8 cellular contexts compared by ENCODE assay signal in the genomic region with DNA sequence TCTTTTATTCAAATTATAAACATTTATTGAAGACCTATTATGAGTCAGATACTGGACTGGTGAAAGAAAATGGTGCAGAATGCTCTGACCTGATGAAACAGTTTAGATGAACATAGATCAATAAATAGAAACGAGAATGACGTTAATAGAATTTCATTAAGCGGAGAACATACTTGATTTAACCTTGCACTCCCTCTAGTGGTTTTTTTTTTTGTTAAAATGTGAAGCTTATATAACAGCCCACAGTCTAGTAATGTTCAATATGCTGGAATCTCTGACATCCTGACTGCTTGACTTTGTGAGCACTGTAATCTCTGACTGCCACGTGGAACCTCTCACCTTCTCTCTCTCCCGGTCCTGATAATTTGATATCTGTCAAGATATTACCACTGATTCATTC. TPM values are rescaled to one million over a fixed set of nuclear protein-coding genes. Genes with fewer than 3 reads are reported as not detected.
DNase-seq lines count a peak whose midpoint lies in the region; ATAC-seq and TF ChIP-seq lines count a peak whose summit lies in the region.

No MANE protein-coding gene starts in this region.

- no CpG with 5 or more reads among the region's 5 CpGs for WGBS in IMR-90 (ENCODE audit: extremely low coverage in 2 of 2, insufficient read length in 1 of 2), 2 experiments
- 7 to 20% (median 12%) methylated on average over 5 of the region's 5 CpGs for WGBS in adrenal gland, 4 donors
- WGBS in transverse colon (ENCODE audit: low coverage in 1 of 2), 2 donors = 25 to 37% methylated on average over 3 to 5 of the region's 5 CpGs

- intact Hi-C loops in IMR-90 (cut with micrococcal nuclease) = loop anchor here (1.0 to 10.0 kb wide), 3 partner anchors 233 to 526 kb away; a partner anchor contains a TSS
- intact Hi-C loops in adrenal gland (cut with DNase I) = loop anchor here in 1 of 2 donors (10.0 kb wide), 1 partner anchor 236 kb away; a partner anchor contains a TSS
- intact Hi-C loops in transverse colon (cut with DNase I; ENCODE audit: low total_unique reads) = no loop called here

- H4K8ac ChIP-seq in IMR-90 (ENCODE audit: low read depth in 2 of 2, low read length in 2 of 2) = no peak overlapping the region

- no peak overlapping the region for H2BK20ac ChIP-seq in IMR-90 (ENCODE audit: low read depth, low read length)

- no peak overlapping the region for H2BK15ac ChIP-seq in IMR-90 (ENCODE audit: low read depth, low read length)

- H2BK5ac ChIP-seq in IMR-90 (ENCODE audit: low read depth, low read length, poor library complexity, severe bottlenecking) = no peak overlapping the region

- no peak overlapping the region for H4K5ac ChIP-seq in IMR-90 (ENCODE audit: low read depth, low read length)

- no peak overlapping the region for H3K23ac ChIP-seq in IMR-90 (ENCODE audit: low read depth, low read length)

- H3K56ac ChIP-seq in IMR-90 (ENCODE audit: extremely low read depth, insufficient read depth, low read length) = no peak overlapping the region

- H3K4me3 ChIP-seq in IMR-90 (ENCODE audit: insufficient read depth, low read depth, low read length) (no peak overlapping the region), adrenal gland (no peak overlapping the region), transverse colon (no peak overlapping the region)

- no peak overlapping the region for H2BK120ac ChIP-seq in IMR-90 (ENCODE audit: low read depth, low read length)

- no peak for TF ChIP-seq EP300 in transverse colon (IDR thresholded peaks at IDR 0.05; ENCODE audit: low read depth)

- H3K27ac ChIP-seq in IMR-90 (ENCODE audit: insufficient read depth, low read length) (no peak overlapping the region), adrenal gland (no peak overlapping the region), transverse colon (no peak overlapping the region)

- H3K9me3 ChIP-seq in IMR-90 (ENCODE audit: control insufficient read depth, insufficient read depth, low read length) (no peaks in the 10 kb centered on the region), adrenal gland (replicated peaks in 1 of 3) (no peaks in the 10 kb centered on the region), transverse colon (no peaks in the 10 kb centered on the region)

- no peak overlapping the region for H3K4ac ChIP-seq in IMR-90 (ENCODE audit: low read depth, low read length)

- TF ChIP-seq RAD21 in IMR-90 (IDR thresholded peaks at IDR 0.05; ENCODE audit: low read length) = peak; percentile 42

- no TSS peak for BruUV-seq in IMR-90 (replicated peaks; lab: Mats Ljungman, UMichigan)

- H4K91ac ChIP-seq in IMR-90 (ENCODE audit: insufficient read depth, low read depth, low read length) = no peak overlapping the region

- no peak overlapping the region for H3K18ac ChIP-seq in IMR-90 (ENCODE audit: low read depth, low read length)

- peak; percentile 50 for DNase-seq in AG08395 (ENCODE audit: low spot score)
- peak; percentile 58 for DNase-seq in IMR-90
- no peak for DNase-seq in adrenal gland
- DNase-seq in hepatic stellate cell (ENCODE audit: low spot score) = peak; percentile 9
- DNase-seq in T-helper 1 cell = no peak
- DNase-seq in HK-2 (ENCODE audit: unreplicated experiment) = no peak
- DNase-seq in transverse colon = no peak

- H2AFZ ChIP-seq in IMR-90 (replicated peaks; ENCODE audit: low read length, poor library complexity) = no peak overlapping the region

- H3K4me2 ChIP-seq in IMR-90 (ENCODE audit: low read depth, low read length) = no peak overlapping the region

- dilution Hi-C loops in IMR-90 (cut with HindIII; ENCODE audit: low sequenced_read_pairs, unreplicated experiment) = no loop called here

- no peaks in the 10 kb centered on the region for H3K79me1 ChIP-seq in IMR-90 (ENCODE audit: low read depth in 1 of 2, low read length in 2 of 2)

- no peaks in the 10 kb centered on the region; the same call in 1 of the 2 replicates for H3K9me1 ChIP-seq in IMR-90 (ENCODE audit: insufficient read depth, low read length)

- peaks cover 7% of the 10 kb centered on the region; the same call in 1 of the 2 replicates for H3K27me3 ChIP-seq in IMR-90 (ENCODE audit: control insufficient read depth, insufficient read depth, low read length)
- H3K27me3 ChIP-seq in adrenal gland = no peaks in the 10 kb centered on the region
- H3K27me3 ChIP-seq in transverse colon = no peaks in the 10 kb centered on the region

- no peaks in the 10 kb centered on the region for H4K20me1 ChIP-seq in IMR-90 (ENCODE audit: insufficient read depth, low read length)

- peak; percentile 46 for TF ChIP-seq CTCF in IMR-90 (conservative IDR thresholded peaks at IDR 0.05; ENCODE audit: low read depth, low read length)
- peak in 5 of 6 experiments; percentile 9 to 51 (median 44) for TF ChIP-seq CTCF in adrenal gland (IDR thresholded peaks at IDR 0.05)
- no peak for TF ChIP-seq CTCF in transverse colon (IDR thresholded peaks at IDR 0.05)

- no peak overlapping the region for H2AK9ac ChIP-seq in IMR-90 (replicated peaks; ENCODE audit: low read depth, low read length, poor library complexity)

- no peaks in the 10 kb centered on the region for H3K4me1 ChIP-seq in IMR-90 (ENCODE audit: control insufficient read depth, insufficient read depth, low read length)
- no peaks in the 10 kb centered on the region for H3K4me1 ChIP-seq in adrenal gland (replicated peaks in 1 of 2)
- peaks cover 0 to 4% (median 0%) of the 10 kb centered on the region in 4 donors for H3K4me1 ChIP-seq in transverse colon

- TF ChIP-seq POLR2A in IMR-90 (IDR thresholded peaks at IDR 0.05; ENCODE audit: low read depth, low read length) (no peak), adrenal gland (IDR thresholded peaks at IDR 0.05) (no peak), transverse colon (IDR thresholded peaks at IDR 0.05) (no peak)

- H3K9ac ChIP-seq in IMR-90 (ENCODE audit: low read depth, low read length) = no peak overlapping the region

- peaks cover 2% of the 10 kb centered on the region; the same call in 1 of the 2 replicates for H3K36me3 ChIP-seq in IMR-90 (ENCODE audit: control insufficient read depth, insufficient read depth, low read length)
- no peaks in the 10 kb centered on the region for H3K36me3 ChIP-seq in adrenal gland (replicated peaks in 1 of 2)
- H3K36me3 ChIP-seq in transverse colon = no peaks in the 10 kb centered on the region

- in situ Hi-C loops in IMR-90 (cut with MboI; ENCODE audit: low sequenced_read_pairs) (loop anchor here (25.0 kb wide), 1 partner anchor 528 kb away; no protein-coding TSS in a partner anchor), transverse colon (cut with MboI; ENCODE audit: low pct_ligation_motif_present in 1 of 4, low pct_unique_long_range_greater_than_20kb in 1 of 4, low sequenced_read_pairs in 3 of 4) (loop anchor here in 2 of 4 donors (25.0 kb wide), 1 partner anchor 228 kb away; a partner anchor contains a TSS)

- no peak overlapping the region for H2AK5ac ChIP-seq in IMR-90 (ENCODE audit: low read depth, low read length)

- POLR2A ChIA-PET in IMR-90 (lab: Charles Lee; ENCODE audit: unreplicated experiment) = interaction anchor here (0.6 to 0.9 kb wide), 3 partner anchors 263 to 293 kb away, joined by 3 to 11 read pairs (median 9); a partner anchor contains a TSS

- H3K14ac ChIP-seq in IMR-90 (replicated peaks; ENCODE audit: low read depth, low read length) = no peak overlapping the region

- ATAC-seq in IMR-90 (ENCODE audit: low read depth) (peak; percentile 75), GM18858 (IDR thresholded peaks at IDR 0.05; ENCODE audit: unreplicated experiment) (no peak)

- CTCF ChIA-PET in IMR-90 (lab: Yijun Ruan, JAX) = interaction anchor here (0.6 kb wide), 1 partner anchor 1579 kb away, joined by 3 read pairs; no protein-coding TSS in a partner anchor

TF ChIP-seq in IMR-90, 13 proteins besides CTCF, POLR2A, EP300 and RAD21:
- peak; percentile 30; the same call in 1 of the 2 replicates for TF ChIP-seq SMC3 (IDR thresholded peaks at IDR 0.05; ENCODE audit: low read depth, low read length)
- TF ChIP-seq, protein P1, sequence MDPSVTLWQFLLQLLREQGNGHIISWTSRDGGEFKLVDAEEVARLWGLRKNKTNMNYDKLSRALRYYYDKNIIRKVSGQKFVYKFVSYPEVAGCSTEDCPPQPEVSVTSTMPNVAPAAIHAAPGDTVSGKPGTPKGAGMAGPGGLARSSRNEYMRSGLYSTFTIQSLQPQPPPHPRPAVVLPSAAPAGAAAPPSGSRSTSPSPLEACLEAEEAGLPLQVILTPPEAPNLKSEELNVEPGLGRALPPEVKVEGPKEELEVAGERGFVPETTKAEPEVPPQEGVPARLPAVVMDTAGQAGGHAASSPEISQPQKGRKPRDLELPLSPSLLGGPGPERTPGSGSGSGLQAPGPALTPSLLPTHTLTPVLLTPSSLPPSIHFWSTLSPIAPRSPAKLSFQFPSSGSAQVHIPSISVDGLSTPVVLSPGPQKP (IDR thresholded peaks at IDR 0.05; ENCODE audit: borderline replicate concordance, low read depth, low read length) = no peak

RNA-seq across cellular contexts. Expression of a gene that starts 32.3 kb away (rescaled TPM):
- total RNA-seq in IMR-90 (2012; rRNA removed) = 28.5 and 30.8 TPM in 2 replicates
- polyA plus RNA-seq in IMR-90 (2012; rRNA removed) = 12.9 and 16.1 TPM in 2 replicates
- 6.8 and 9.5 TPM in 2 replicates for polyA plus RNA-seq in IMR-90 (2012; cell fraction: cytosol; rRNA removed)
- 3.0 and 22.9 TPM in 2 replicates for polyA plus RNA-seq in IMR-90 (2012; cell fraction: nucleus; rRNA removed; ENCODE audit: low replicate concordance)
- total RNA-seq in adrenal gland = 10 to 100 TPM; 32.1 to 62.8 (median 44.5) TPM
- polyA plus RNA-seq in adrenal gland = 100 to 1,000 TPM in 2 of 3 donors, 10 to 100 TPM in 1; 59.3 to 232 (median 111) TPM
- 10 to 100 TPM; 10.5 to 37.5 (median 18.4) TPM for total RNA-seq in transverse colon

Comparison
In these comparisons a context has a peak if more than half of its experiments do, and no peak if none do; other contexts are left out.
1. DNase-seq: peak in AG08395 (single experiment), IMR-90 (single experiment) and hepatic stellate cell (single experiment); none in adrenal gland (0 of 7), T-helper 1 cell (0 of 5), HK-2 (single experiment) and transverse colon (single experiment).
2. CTCF ChIP-seq: peak in IMR-90 (single experiment) and adrenal gland (5 of 6); none in transverse colon (0 of 5).